ENCODE assay signal across 22 cellular contexts in genomic region chr2:240782886-240783818, GRCh38. TPM values are rescaled to one million over a fixed set of nuclear protein-coding genes. Genes with fewer than 3 reads are reported as not detected.
DNase-seq lines count a peak whose midpoint lies in the region; ATAC-seq, FAIRE-seq and TF ChIP-seq lines count a peak whose summit lies in the region.
"Had no signal": no experiment of that assay in that cellular context is flagged by ENCODE, and none has a peak within 500 bp of the region (broad histone marks: within the 10 kb centered on the region; RNA-seq: fewer than 3 reads in every experiment).

No MANE protein-coding gene starts in this region.

- peaks cover 17 to 29% of the 10 kb centered on the region in 2 experiments for H4K20me1 ChIP-seq in H1 (replicated peaks in 1 of 2; ENCODE audit: control insufficient read depth in 1 of 2, insufficient read depth in 2 of 2, low read length in 2 of 2)
- H4K20me1 ChIP-seq in osteoblast (ENCODE audit: insufficient read depth, low read length), result no peaks in the 10 kb centered on the region

- TF ChIP-seq CTCF in RWPE2 (IDR thresholded peaks at IDR 0.05; ENCODE audit: poor library complexity, severe bottlenecking) (no peak), H1 (IDR thresholded peaks at IDR 0.05; ENCODE audit: control extremely low read depth in 1 of 3, insufficient read depth in 1 of 3, low read depth in 1 of 3, low read length in 3 of 3) (no peak), osteoblast (IDR thresholded peaks at IDR 0.05; ENCODE audit: extremely low read depth, low read depth, low read length) (no peak), Caco-2 (IDR thresholded peaks at IDR 0.05; ENCODE audit: insufficient read depth in 1 of 2, low read depth in 1 of 2, low read length in 1 of 2, severe bottlenecking in 1 of 2, unreplicated experiment in 1 of 2) (no peak)

- H3K18ac ChIP-seq in H1 (ENCODE audit: extremely low read depth, low read length), result no peak overlapping the region

- H3K27ac ChIP-seq in RWPE2 (ENCODE audit: poor library complexity, severe bottlenecking) (no peak overlapping the region), H1 (ENCODE audit: low read depth, low read length) (no peak overlapping the region), osteoblast (ENCODE audit: low read depth, low read length) (no peak overlapping the region)
- H3K27ac ChIP-seq: BLaER1 treated with 17β-estradiol and CSF1 and Interleukin-3, amounts not matched to agents 10 nM and 100 nM had no signal

- H2AFZ ChIP-seq in H1 (ENCODE audit: low read length) (no peak overlapping the region), osteoblast (ENCODE audit: low read length) (no peak overlapping the region)

- intact Hi-C loops in left ventricle myocardium superior (cut with micrococcal nuclease), result no loop called here
- intact Hi-C loops in Caco-2 (cut with micrococcal nuclease; ENCODE audit: unreplicated experiment), result no loop called here

- no peak overlapping the region for H4K5ac ChIP-seq in H1 (ENCODE audit: insufficient read length, low read depth, low read length)

- H2BK20ac ChIP-seq in H1 (ENCODE audit: low read length), result no peak overlapping the region

- H3K79me2 ChIP-seq in H1 (ENCODE audit: control insufficient read depth in 1 of 2, insufficient read depth in 2 of 2, low read length in 2 of 2), result peaks cover 0 to 7% of the 10 kb centered on the region in 2 experiments; a peak in 1 of 4 replicates
- H3K79me2 ChIP-seq in osteoblast (ENCODE audit: insufficient read depth, low read length), result no peaks in the 10 kb centered on the region

- WGBS in H1 (ENCODE audit: extremely low coverage in 1 of 2, insufficient coverage in 1 of 2, insufficient read length in 1 of 2, insufficient replicate concordance in 2 of 2, low coverage in 1 of 2, low lambda C conversion rate in 2 of 2, missing lambda C conversion rate in 1 of 2), 2 experiments, result 89% methylated on average over 24 of the region's 32 CpGs; no CpG with 5 or more reads in 1 of the 2 experiments

- H3K4me1 ChIP-seq in RWPE2 (ENCODE audit: insufficient read depth, poor library complexity, severe bottlenecking) (no peaks in the 10 kb centered on the region), H1 (replicated peaks in 1 of 4; ENCODE audit: control insufficient read depth in 3 of 4, insufficient read depth in 4 of 4, low read length in 3 of 4) (peaks cover 0 to 2% (median 0%) of the 10 kb centered on the region in 4 experiments; a peak in 3 of 7 replicates), osteoblast (ENCODE audit: insufficient read depth, low read length) (no peaks in the 10 kb centered on the region), Caco-2 (no peaks in the 10 kb centered on the region)
- H3K4me1 ChIP-seq: BLaER1 treated with 17β-estradiol and CSF1 and Interleukin-3, amounts not matched to agents 10 nM and 100 nM had no signal

- H3K4me2 ChIP-seq in H1 (ENCODE audit: insufficient read depth in 1 of 2, low read depth in 2 of 2, low read length in 2 of 2) (no peak overlapping the region), osteoblast (ENCODE audit: insufficient read depth, low read length) (no peak overlapping the region)
- H3K4me2 ChIP-seq: BLaER1 treated with 17β-estradiol and CSF1 and Interleukin-3, amounts not matched to agents 10 nM and 100 nM had no signal

- H2BK120ac ChIP-seq in H1 (replicated peaks; ENCODE audit: low read depth, low read length), result no peak overlapping the region

- H3K4me3 ChIP-seq in RWPE2 (ENCODE audit: severe bottlenecking), result no peak overlapping the region
- H3K4me3 ChIP-seq in H1 (ENCODE audit: extremely low read depth in 1 of 4, insufficient read depth in 2 of 4, low read depth in 3 of 4, low read length in 4 of 4), result no peak overlapping the region
- no peak overlapping the region for H3K4me3 ChIP-seq in osteoblast (ENCODE audit: insufficient read depth, low read length)
- no peak overlapping the region for H3K4me3 ChIP-seq in Caco-2 (ENCODE audit: low read depth, low read length)
- H3K4me3 ChIP-seq: BLaER1 treated with 17β-estradiol and CSF1 and Interleukin-3, amounts not matched to agents 10 nM and 100 nM had no signal

- H3K9me3 ChIP-seq in RWPE2 (ENCODE audit: severe bottlenecking) (no peaks in the 10 kb centered on the region), H1 (ENCODE audit: insufficient read depth in 2 of 2, low read depth in 1 of 2, low read length in 1 of 2) (no peaks in the 10 kb centered on the region), osteoblast (ENCODE audit: low read depth, low read length) (no peaks in the 10 kb centered on the region), Caco-2 (no peaks in the 10 kb centered on the region)

- no peak for FAIRE-seq in H1 (lab: Jason Lieb, UNC)
- FAIRE-seq: G401.6, GM18507, RCC 7860 had no signal

- H3K27me3 Mint-ChIP-seq in Caco-2 (ENCODE audit: insufficient read depth, unreplicated experiment), result peaks cover 1% of the 10 kb centered on the region

- H3K27ac Mint-ChIP-seq in Caco-2 (ENCODE audit: unreplicated experiment), result no peak overlapping the region
- H3K27ac Mint-ChIP-seq: CD4-positive, alpha-beta memory T cell had no signal

- no peak overlapping the region for H2BK15ac ChIP-seq in H1 (ENCODE audit: low read length)

- no peak overlapping the region for H2BK5ac ChIP-seq in H1 (ENCODE audit: low read depth, low read length)

- no peaks in the 10 kb centered on the region for H3K4me1 Mint-ChIP-seq in Caco-2 (ENCODE audit: low read depth, unreplicated experiment)
- H3K4me1 Mint-ChIP-seq: CD4-positive, alpha-beta memory T cell had no signal

- no peak overlapping the region for H2BK12ac ChIP-seq in H1 (ENCODE audit: low read depth, low read length)

- TF ChIP-seq EP300 in H1 (IDR thresholded peaks at IDR 0.05; ENCODE audit: borderline replicate concordance in 1 of 2, low read depth in 2 of 2, low read length in 2 of 2), result no peak

- no peak overlapping the region for H3K4ac ChIP-seq in H1 (replicated peaks; ENCODE audit: insufficient read length, low read depth, low read length)

- H3K36me3 ChIP-seq in RWPE2 (ENCODE audit: low read depth), result no peaks in the 10 kb centered on the region
- peaks cover 18 to 70% (median 54%) of the 10 kb centered on the region in 4 experiments for H3K36me3 ChIP-seq in H1 (ENCODE audit: control insufficient read depth in 2 of 4, insufficient read depth in 4 of 4, low read length in 3 of 4)
- H3K36me3 ChIP-seq in osteoblast (ENCODE audit: insufficient read depth, low read length), result no peaks in the 10 kb centered on the region
- H3K36me3 ChIP-seq in Caco-2 (ENCODE audit: control insufficient read depth, insufficient read depth, low read length), result no peaks in the 10 kb centered on the region
- H3K36me3 ChIP-seq: BLaER1 treated with 17β-estradiol and CSF1 and Interleukin-3, amounts not matched to agents 10 nM and 100 nM had no signal

- H3K56ac ChIP-seq in H1 (replicated peaks; ENCODE audit: insufficient read length, low read depth, low read length), result no peak overlapping the region

- no peak overlapping the region for H3K4me3 Mint-ChIP-seq in Caco-2 (ENCODE audit: unreplicated experiment)
- H3K4me3 Mint-ChIP-seq: CD4-positive, alpha-beta memory T cell had no signal

- no peaks in the 10 kb centered on the region for H3K9me3 Mint-ChIP-seq in Caco-2 (ENCODE audit: unreplicated experiment)
- H3K9me3 Mint-ChIP-seq: CD4-positive, alpha-beta memory T cell had no signal

- peaks cover 9% of the 10 kb centered on the region for H3K79me1 ChIP-seq in H1 (ENCODE audit: low read depth, low read length)

- ATAC-seq in RWPE2 (ENCODE audit: low read depth), result no peak
- ATAC-seq in left ventricle myocardium superior, result no peak
- no peak for ATAC-seq in GM18907 (IDR thresholded peaks at IDR 0.05; ENCODE audit: unreplicated experiment)
- no peak for ATAC-seq in HG03175 (IDR thresholded peaks at IDR 0.05; ENCODE audit: unreplicated experiment)

- CTCF ChIA-PET in H1 (lab: Charles Lee; ENCODE audit: partially characterized antibody), result no interaction called here
- CTCF ChIA-PET in Caco-2 (lab: Charles Lee), result no interaction called here

- DNase-seq in RWPE2 (ENCODE audit: low spot score), result peak; percentile 42
- DNase-seq in H1 (ENCODE audit: low read depth in 1 of 2, low spot score in 2 of 2), result no peak
- peak; percentile 28 for DNase-seq in left ventricle myocardium superior
- DNase-seq in osteoblast (ENCODE audit: insufficient read length, low spot score, missing footprints), result peak; percentile 86
- DNase-seq in Caco-2, result no peak
- no peak for DNase-seq in activated effector memory CD4-positive, alpha-beta T cell treated with Interleukin-2 at 50 U/mL for 16 hours
- DNase-seq: Calu3; CD4-positive, alpha-beta memory T cell; DMS153; NCI-H1417; NCI-H1694 treated with DMSO at 0.1 percent for 48 hours; NCI-H446 treated with DMSO at 0.1 percent for 48 hours; NCI-H526 treated with DMSO at 0.1 percent for 48 hours; OCI-M1; SHP77 had no signal

- H3K36me3 Mint-ChIP-seq in Caco-2 (ENCODE audit: insufficient read depth, unreplicated experiment), result no peaks in the 10 kb centered on the region
- H3K36me3 Mint-ChIP-seq: CD4-positive, alpha-beta memory T cell had no signal

- H4K91ac ChIP-seq in H1 (replicated peaks; ENCODE audit: insufficient read length, low read length), result no peak overlapping the region

- POLR2A ChIA-PET in H1 (lab: Charles Lee; ENCODE audit: partially characterized antibody) (interaction anchor here (1.3 to 18.0 kb wide), 5 partner anchors 11 to 39 kb away, joined by 3 to 291 read pairs (median 89); partner anchors contain the start of gene KIF1A), Caco-2 (lab: Charles Lee) (no interaction called here)

- no peak for TF ChIP-seq POLR2A in H1 (IDR thresholded peaks at IDR 0.05; ENCODE audit: control extremely low read depth in 1 of 2, low read depth in 2 of 2, low read length in 2 of 2)

- BruUV-seq in Caco-2 (replicated peaks; lab: Mats Ljungman, UMichigan), result no TSS peak

- no peak overlapping the region for H3K14ac ChIP-seq in H1 (ENCODE audit: insufficient read length)

- H3K23ac ChIP-seq in H1 (ENCODE audit: insufficient read length), result no peak overlapping the region

- no peak overlapping the region for H2AK5ac ChIP-seq in H1 (ENCODE audit: low read depth, low read length)

- no peak overlapping the region for H3K9ac ChIP-seq in H1 (replicated peaks in 1 of 4; ENCODE audit: extremely low read depth in 1 of 4, low read depth in 3 of 4, low read length in 3 of 4)
- H3K9ac ChIP-seq: BLaER1 treated with 17β-estradiol and CSF1 and Interleukin-3, amounts not matched to agents 10 nM and 100 nM had no signal

- peaks cover 5% of the 10 kb centered on the region; the same call in 1 of the 2 replicates for H3K23me2 ChIP-seq in H1 (ENCODE audit: low read depth, low read length)

- no peak for TF ChIP-seq RAD21 in H1 (IDR thresholded peaks at IDR 0.05 in 1 of 2, conservative IDR thresholded peaks at IDR 0.05 in 1 of 2; ENCODE audit: low read depth in 2 of 2, low read length in 2 of 2)

- peak overlapping the region; percentile 68; the same call in 1 of the 2 replicates for H4K8ac ChIP-seq in H1 (ENCODE audit: extremely low read depth, insufficient read depth, low read length)

- H3K27me3 ChIP-seq in RWPE2 (ENCODE audit: insufficient read depth, poor library complexity, severe bottlenecking) (no peaks in the 10 kb centered on the region), H1 (replicated peaks in 1 of 4; ENCODE audit: control insufficient read depth in 3 of 4, extremely low read depth in 1 of 4, insufficient read depth in 3 of 4, low read length in 3 of 4) (no peaks in the 10 kb centered on the region), osteoblast (ENCODE audit: insufficient read depth, low read length) (no peaks in the 10 kb centered on the region), Caco-2 (replicated peaks; ENCODE audit: control insufficient read depth, insufficient read depth, low read length) (no peaks in the 10 kb centered on the region)
- H3K27me3 ChIP-seq: BLaER1 treated with 17β-estradiol and CSF1 and Interleukin-3, amounts not matched to agents 10 nM and 100 nM had no signal

RNA-seq across cellular contexts. Expression of gene KIF1A, which starts 36.9 kb away (rescaled TPM):
- 267 and 281 TPM in 2 replicates for total RNA-seq in H1 (2021; fragmentation: NEBNext Ultra II Directional; extraction: Animal tissue kit (Norgen Biotek cat#: 25700))
- 61.3 and 83.2 TPM in 2 replicates for polyA plus RNA-seq in H1 (2011; rRNA removed)
- 37.7 TPM for polyA plus RNA-seq in H1 (2011; cell fraction: cytosol; rRNA removed)
- polyA plus RNA-seq in H1 (2011; cell fraction: nucleus; rRNA removed), result 305 TPM
- polyA plus RNA-seq in H1 (2012, experiment 1 of 2), result 111 to 171 TPM (median 154 TPM) in 4 replicates
- 110 TPM for polyA plus RNA-seq in H1 (2012, experiment 2 of 2)
- 161 TPM for polyA plus RNA-seq in H1 (2013, experiment 1 of 2)
- polyA plus RNA-seq in H1 (2013, experiment 2 of 2), result 135 TPM
- 314 and 356 TPM in 2 replicates for polyA minus RNA-seq in H1 (2011; rRNA and poly(A)+ RNA removed)
- polyA minus RNA-seq in H1 (2011; cell fraction: cytosol; rRNA and poly(A)+ RNA removed), result 97.5 TPM
- polyA minus RNA-seq in H1 (2011; cell fraction: nucleus; rRNA and poly(A)+ RNA removed), result 239 TPM
- 1.6 TPM for total RNA-seq in left ventricle myocardium superior
- under 0.01 TPM in 1 of 2 replicates, not detected in the other for total RNA-seq in osteoblast
- total RNA-seq in Caco-2 (2022), result 29.8 and 33.1 TPM in 2 replicates
- total RNA-seq: CD4-positive, alpha-beta memory T cell; MCF 10A had no signal
- polyA plus RNA-seq: CD4-positive, alpha-beta memory T cell had no signal

Comparison
In these comparisons a context has a peak if more than half of its experiments do, and no peak if none do; other contexts are left out.
1. DNase-seq: peak in RWPE2 (single experiment), left ventricle myocardium superior (single experiment) and osteoblast (single experiment); none in H1 (0 of 2), Caco-2 (0 of 2) and activated effector memory CD4-positive, alpha-beta T cell treated with Interleukin-2 at 50 U/mL for 16 hours (single experiment).
2. RNA of gene KIF1A, which starts 36.9 kb away (total RNA-seq): 267 to 281 TPM in H1 and 29.8 to 33.1 TPM in Caco-2; 1.6 TPM in left ventricle myocardium superior (single experiment) and under 0.01 TPM in osteoblast; every median in the first group is over 10 times any median in the second.